Comparison of ENCODE assay signal across 7 cellular contexts in the genomic region with DNA sequence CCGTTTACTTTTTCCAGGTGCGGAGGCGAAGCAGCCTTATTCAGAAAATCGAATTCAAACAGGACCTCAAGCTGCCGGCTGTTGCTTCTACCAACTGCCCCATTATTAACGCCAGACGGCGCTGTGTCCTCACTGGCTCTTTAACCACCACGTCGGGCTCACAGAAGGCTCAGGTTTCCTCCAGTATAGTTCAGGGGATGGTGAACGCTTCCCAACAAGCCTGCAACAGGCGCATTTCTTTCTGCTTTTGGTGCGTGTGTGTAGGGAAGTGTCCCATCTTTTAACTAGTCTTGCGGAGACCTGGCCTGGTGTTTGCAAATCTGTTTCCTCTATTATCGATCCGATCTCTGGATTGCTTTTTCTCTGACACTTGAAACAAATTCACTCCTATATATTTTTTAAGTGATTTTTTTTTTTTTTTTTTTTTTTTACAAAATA. TPM values are rescaled to one million over a fixed set of nuclear protein-coding genes. Genes with fewer than 3 reads are reported as not detected.
A peak's percentile ranks its signal among the peaks of the same experiment; 100 is the strongest.
DNase-seq lines count a peak whose midpoint lies in the region; ATAC-seq, FAIRE-seq and TF ChIP-seq lines count a peak whose summit lies in the region.

No MANE protein-coding gene starts in this region.

- ATAC-seq in HG03432 (IDR thresholded peaks at IDR 0.05; ENCODE audit: unreplicated experiment) (peak; percentile 79), HepG2 (peak; percentile 87)

- no peak overlapping the region for H3K4me2 ChIP-seq in HepG2 (ENCODE audit: low read depth, low read length)

- no peak overlapping the region for H3K9ac ChIP-seq in HepG2 (ENCODE audit: insufficient read depth, low read depth, low read length)

- no peak overlapping the region for H3K4me3 ChIP-seq in choroid plexus epithelial cell (ENCODE audit: low read depth, low read length)
- H3K4me3 ChIP-seq in HepG2 (replicated peaks in 1 of 3; ENCODE audit: insufficient read depth in 1 of 3, low read depth in 2 of 3, low read length in 3 of 3), result no peak overlapping the region

- H3K27me3 ChIP-seq in HepG2 (ENCODE audit: control insufficient read depth in 1 of 2, insufficient read depth in 2 of 2, low read length in 2 of 2), result peaks cover 7 to 42% of the 10 kb centered on the region in 2 experiments

- peak; percentile 82 for FAIRE-seq in HepG2 (lab: Jason Lieb, UNC)

- 2% methylated on average over 16 of the region's 16 CpGs for WGBS in HepG2 (ENCODE audit: low lambda C conversion rate)

- peak; percentile 92 for TF ChIP-seq CTCF in GM13977 (IDR thresholded peaks at IDR 0.05; ENCODE audit: extremely low read depth, insufficient read depth, missing control alignments)
- TF ChIP-seq CTCF in choroid plexus epithelial cell (conservative IDR thresholded peaks at IDR 0.05; ENCODE audit: low read depth, low read length), result peak; percentile 100
- peak; percentile 91 for TF ChIP-seq CTCF in HepG2 (CRISPR knock-in tag; IDR thresholded peaks at IDR 0.05)

- TF ChIP-seq POLR2A in HepG2 (IDR thresholded peaks at IDR 0.05; ENCODE audit: insufficient read depth in 1 of 2, low read depth in 2 of 2, low read length in 2 of 2), result no peak

- BruUV-seq in HepG2 (replicated peaks; lab: Mats Ljungman, UMichigan), result no TSS peak

- no peaks in the 10 kb centered on the region for H4K20me1 ChIP-seq in HepG2 (ENCODE audit: insufficient read depth, low read length)

- no peaks in the 10 kb centered on the region for H3K79me2 ChIP-seq in HepG2 (ENCODE audit: insufficient read depth, low read length)

- POLR2A ChIA-PET in HepG2 (lab: Yijun Ruan, JAX), result no interaction called here

- peak; percentile 67 for TF ChIP-seq RAD21 in HepG2 (CRISPR knock-in tag; IDR thresholded peaks at IDR 0.05)

- DNase-seq in GM13977 (ENCODE audit: low spot score) (peak; percentile 89), NCI-H524 treated with DMSO at 0.1 percent for 48 hours (lab: John Stamatoyannopoulos, UW) (peak; percentile 64), choroid plexus epithelial cell (ENCODE audit: low read depth) (peak; percentile 94), HepG2 (ENCODE audit: low spot score) (peak; percentile 76)
- peak; percentile 48 to 61 for DNase-seq in activated CD4-positive, alpha-beta T cell treated with anti-CD3 and anti-CD28 coated beads for 4 hours
- peak; percentile 54 to 56 for DNase-seq in stimulated activated CD4-positive, alpha-beta T cell treated with anti-CD3 and anti-CD28 coated beads, Interleukin-4, amount 100 ng/mL, for 48 hours (ENCODE audit: low read depth in 2 of 2)

- intact Hi-C loops in HepG2 (cut with micrococcal nuclease; ENCODE audit: unreplicated experiment), result loop anchor here (1.0 to 10.0 kb wide), 4 partner anchors 21 to 281 kb away; no protein-coding TSS in a partner anchor

- in situ Hi-C loops in GM13977 (cut with MboI; ENCODE audit: low pct_unique_long_range_greater_than_20kb, low sequenced_read_pairs, unreplicated experiment) (no loop called here), HepG2 (cut with HindIII; ENCODE audit: extremely low pct_ligation_motif_present, low pct_unique_long_range_greater_than_20kb) (loop anchor here (10.0 kb wide), 2 partner anchors 63 to 123 kb away; no protein-coding TSS in a partner anchor)

- CTCF ChIA-PET in HepG2 (lab: Yijun Ruan, JAX; ENCODE audit: low intra/inter-chr PET ratio, low total read pairs), result interaction anchor here (1.3 kb wide), 1 partner anchor 61 kb away, joined by 7 read pairs; no protein-coding TSS in a partner anchor

- H3K4me1 ChIP-seq in HepG2 (ENCODE audit: insufficient read depth, low read length), result peaks cover 31% of the 10 kb centered on the region

- TF ChIP-seq EP300 in HepG2 (IDR thresholded peaks at IDR 0.05; ENCODE audit: low read depth in 2 of 2, low read length in 2 of 2) (no peak), HepG2 (CRISPR knock-in tag; IDR thresholded peaks at IDR 0.05; ENCODE audit: borderline replicate concordance) (no peak)

- no peak overlapping the region for H2AFZ ChIP-seq in HepG2 (ENCODE audit: low read length)

- H3K27ac ChIP-seq in HepG2 (ENCODE audit: extremely low read length, insufficient read depth, low read length), result no peak overlapping the region

- H3K9me3 ChIP-seq in HepG2 (ENCODE audit: low read length), result no peaks in the 10 kb centered on the region

- H3K36me3 ChIP-seq in HepG2 (replicated peaks in 1 of 2; ENCODE audit: control insufficient read depth in 1 of 2, insufficient read depth in 2 of 2, low read length in 2 of 2), result no peaks in the 10 kb centered on the region

TF ChIP-seq in HepG2, 621 proteins besides CTCF, POLR2A, EP300 and RAD21 (continues in another document):
- TF ChIP-seq IRX3 (CRISPR knock-in tag; IDR thresholded peaks at IDR 0.05; ENCODE audit: borderline replicate concordance, low read depth) (no peak), ZNF430 (CRISPR knock-in tag; IDR thresholded peaks at IDR 0.05) (no peak), UBTF (CRISPR knock-in tag; IDR thresholded peaks at IDR 0.05) (no peak), ZKSCAN8 (CRISPR knock-in tag; IDR thresholded peaks at IDR 0.05; ENCODE audit: borderline replicate concordance) (no peak), ZNF292 (CRISPR knock-in tag; IDR thresholded peaks at IDR 0.05; ENCODE audit: borderline replicate concordance, low read depth) (no peak), NFE2L2 (IDR thresholded peaks at IDR 0.05; ENCODE audit: low read length) (no peak), MAX (IDR thresholded peaks at IDR 0.05) (peak; percentile 35; the same call in 1 of the 2 replicates), TEAD2 (CRISPR knock-in tag; IDR thresholded peaks at IDR 0.05) (no peak), AGO1 (IDR thresholded peaks at IDR 0.05; ENCODE audit: low read depth, low read length, poor library complexity, severe bottlenecking) (no peak), MAZ (IDR thresholded peaks at IDR 0.05; ENCODE audit: borderline replicate concordance, low read depth, low read length) (no peak), MAZ (CRISPR knock-in tag; IDR thresholded peaks at IDR 0.05; ENCODE audit: low read depth) (no peak), ZNF431 (CRISPR knock-in tag; IDR thresholded peaks at IDR 0.05; ENCODE audit: borderline replicate concordance, low read depth) (no peak), NCOA2 (CRISPR knock-in tag; IDR thresholded peaks at IDR 0.05) (no peak), TFAP4 (IDR thresholded peaks at IDR 0.05; ENCODE audit: borderline replicate concordance, low read depth) (no peak)
- TF ChIP-seq, protein P1, sequence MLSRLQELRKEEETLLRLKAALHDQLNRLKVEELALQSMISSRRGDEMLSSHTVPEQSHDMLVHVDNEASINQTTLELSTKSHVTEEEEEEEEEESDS (CRISPR knock-in tag; IDR thresholded peaks at IDR 0.05; ENCODE audit: borderline replicate concordance), result no peak

RNA-seq across cellular contexts. Expression of gene STUM, which starts 0.8 kb away (rescaled TPM):
- total RNA-seq in HepG2 (2016; rRNA removed; fragmentation: Illumina TruSeq; extraction: Trizol), result not detected in 2 replicates
- total RNA-seq in HepG2 (2016; cell fraction: cytosol; rRNA removed; fragmentation: Illumina TruSeq; extraction: Trizol; ENCODE audit: low read depth), result not detected in 2 replicates
- total RNA-seq in HepG2 (2016; cell fraction: insoluble cytoplasmic fraction; rRNA removed; fragmentation: Illumina TruSeq; extraction: Trizol), result not detected in 2 replicates
- total RNA-seq in HepG2 (2016; cell fraction: membrane; rRNA removed; fragmentation: Illumina TruSeq; extraction: Trizol), result not detected in 2 replicates
- not detected in 2 replicates for total RNA-seq in HepG2 (2016; cell fraction: nucleus; rRNA removed; fragmentation: Illumina TruSeq; extraction: Trizol)
- polyA plus RNA-seq in HepG2 (2011; rRNA removed), result not detected in 2 replicates
- not detected in 2 replicates for polyA plus RNA-seq in HepG2 (2011; cell fraction: cytosol; rRNA removed)
- polyA plus RNA-seq in HepG2 (2011; cell fraction: nucleus; rRNA removed), result 0.02 TPM in 2 replicates
- polyA plus RNA-seq in HepG2 (2012), result 0.01 TPM in 1 of 2 replicates, not detected in the other
- polyA plus RNA-seq in HepG2 (2016; cell fraction: cytosol; fragmentation: Illumina TruSeq; extraction: Trizol; ENCODE audit: low read depth), result not detected in 2 replicates
- not detected in 2 replicates for polyA plus RNA-seq in HepG2 (2016; cell fraction: insoluble cytoplasmic fraction; fragmentation: Illumina TruSeq; extraction: Trizol; ENCODE audit: low read depth)
- not detected in 2 replicates for polyA plus RNA-seq in HepG2 (2016; cell fraction: membrane; fragmentation: Illumina TruSeq; extraction: Trizol; ENCODE audit: low read depth)
- polyA plus RNA-seq in HepG2 (2016; cell fraction: nucleus; fragmentation: Illumina TruSeq; extraction: Trizol; ENCODE audit: insufficient read depth, low read depth), result not detected in 2 replicates
- polyA minus RNA-seq in HepG2 (2011; rRNA and poly(A)+ RNA removed; ENCODE audit: low replicate concordance), result not detected in 2 replicates
- polyA minus RNA-seq in HepG2 (2011; cell fraction: cytosol; rRNA and poly(A)+ RNA removed), result not detected in 2 replicates
- polyA minus RNA-seq in HepG2 (2011; cell fraction: nucleus; rRNA and poly(A)+ RNA removed), result 0.13 TPM in 1 of 2 replicates, not detected in the other
